Comparison of ENCODE assay signal across 28 cellular contexts in genomic region chr7:45126201-45126600, GRCh38. TPM values are rescaled to one million over a fixed set of nuclear protein-coding genes. Genes with fewer than 3 reads are reported as not detected.
"Had no signal": no experiment of that assay in that cellular context is flagged by ENCODE, and none has a peak within 500 bp of the region (broad histone marks: within the 10 kb centered on the region; RNA-seq: fewer than 3 reads in every experiment).

No MANE protein-coding gene starts in this region.

- H3K9ac ChIP-seq: parathyroid adenoma had no signal

- H3K27me3 Mint-ChIP-seq: naive thymus-derived CD8-positive, alpha-beta T cell; stimulated activated naive CD8-positive, alpha-beta T cell treated with anti-CD3 and anti-CD28 coated beads, Interleukin-15, amount 100 ng/mL, for 72 hours had no signal

- ATAC-seq: left ventricle myocardium superior; lower lobe of right lung; naive thymus-derived CD8-positive, alpha-beta T cell; stimulated activated naive CD8-positive, alpha-beta T cell treated with anti-CD3 and anti-CD28 coated beads, Interleukin-15, amount 100 ng/mL, for 72 hours; upper lobe of right lung had no signal

- H3K4me1 ChIP-seq: colonic mucosa, esophagus muscularis mucosa, lower lobe of right lung, parathyroid adenoma, prostate gland, right atrium auricular region, sigmoid colon, suprapubic skin, transverse colon, upper lobe of right lung, uterus had no signal

- H3K36me3 Mint-ChIP-seq: naive thymus-derived CD8-positive, alpha-beta T cell had no signal

- H3K27me3 ChIP-seq: colonic mucosa, esophagus muscularis mucosa, right atrium auricular region, sigmoid colon, suprapubic skin, transverse colon, upper lobe of right lung, uterus had no signal

- H3K27ac Mint-ChIP-seq: stimulated activated naive CD8-positive, alpha-beta T cell treated with anti-CD3 and anti-CD28 coated beads, Interleukin-15, amount 100 ng/mL, for 72 hours had no signal

- H3K36me3 ChIP-seq: colonic mucosa, esophagus muscularis mucosa, lower lobe of right lung, prostate gland, right atrium auricular region, sigmoid colon, suprapubic skin, transverse colon, upper lobe of right lung, uterus had no signal

- H3K79me2 ChIP-seq: parathyroid adenoma had no signal

- FAIRE-seq: endothelial cell of umbilical vein, keratinocyte had no signal

- H3K9me3 Mint-ChIP-seq: naive thymus-derived CD8-positive, alpha-beta T cell; neural crest cell; stimulated activated naive CD8-positive, alpha-beta T cell treated with anti-CD3 and anti-CD28 coated beads, Interleukin-15, amount 100 ng/mL, for 72 hours had no signal

- H2AFZ ChIP-seq: parathyroid adenoma had no signal

- DNase-seq: colonic mucosa; dermis blood vessel endothelial cell; effector memory CD4-positive, alpha-beta T cell; foreskin melanocyte; hypothalamus; left ventricle myocardium superior; lower lobe of right lung; naive thymus-derived CD8-positive, alpha-beta T cell; sigmoid colon; stimulated activated CD4-positive, alpha-beta T cell treated with anti-CD3 and anti-CD28 coated beads, Interleukin-15, amount 100 ng/mL, for 24 hours; stimulated activated CD4-positive, alpha-beta T cell treated with anti-CD3 and anti-CD28 coated beads, Interleukin-2, amount 100 ng/mL, for 48 hours; stimulated activated naive CD4-positive, alpha-beta T cell; stimulated activated naive CD8-positive, alpha-beta T cell treated with anti-CD3 and anti-CD28 coated beads, Interleukin-15, amount 100 ng/mL, for 72 hours; transverse colon; upper lobe of right lung; uterus had no signal

- H3K4me3 ChIP-seq: colonic mucosa, esophagus muscularis mucosa, lower lobe of right lung, prostate gland, right atrium auricular region, sigmoid colon, suprapubic skin, transverse colon, upper lobe of right lung, uterus had no signal

- H3K9me3 ChIP-seq: colonic mucosa, esophagus muscularis mucosa, lower lobe of right lung, prostate gland, right atrium auricular region, sigmoid colon, suprapubic skin, transverse colon, upper lobe of right lung, uterus had no signal

- H3K27ac ChIP-seq: colonic mucosa, esophagus muscularis mucosa, lower lobe of right lung, parathyroid adenoma, prostate gland, right atrium auricular region, sigmoid colon, suprapubic skin, transverse colon, upper lobe of right lung, uterus had no signal

- H3K4me3 Mint-ChIP-seq: naive thymus-derived CD8-positive, alpha-beta T cell; neural crest cell; stimulated activated naive CD8-positive, alpha-beta T cell treated with anti-CD3 and anti-CD28 coated beads, Interleukin-15, amount 100 ng/mL, for 72 hours had no signal

RNA-seq across cellular contexts. Expression of gene RAMP3, which starts 31.4 kb away (rescaled TPM):
- total RNA-seq: endothelial cell of umbilical vein; epithelial cell of proximal tubule; myocyte; naive thymus-derived CD8-positive, alpha-beta T cell; neural crest cell; osteoblast had no signal
- polyA plus RNA-seq: endothelial cell of umbilical vein; fibroblast of lung; keratinocyte; naive thymus-derived CD8-positive, alpha-beta T cell had no signal
